Comparison of ENCODE assay signal across 1 cellular context in genomic region chr6:63930848-63931247, GRCh38.
TF ChIP-seq lines count a peak whose summit lies in the region.

No MANE protein-coding gene starts in this region.

TF ChIP-seq in HepG2, 621 proteins besides CTCF, POLR2A, EP300 and RAD21:
- TF ChIP-seq, protein P1, sequence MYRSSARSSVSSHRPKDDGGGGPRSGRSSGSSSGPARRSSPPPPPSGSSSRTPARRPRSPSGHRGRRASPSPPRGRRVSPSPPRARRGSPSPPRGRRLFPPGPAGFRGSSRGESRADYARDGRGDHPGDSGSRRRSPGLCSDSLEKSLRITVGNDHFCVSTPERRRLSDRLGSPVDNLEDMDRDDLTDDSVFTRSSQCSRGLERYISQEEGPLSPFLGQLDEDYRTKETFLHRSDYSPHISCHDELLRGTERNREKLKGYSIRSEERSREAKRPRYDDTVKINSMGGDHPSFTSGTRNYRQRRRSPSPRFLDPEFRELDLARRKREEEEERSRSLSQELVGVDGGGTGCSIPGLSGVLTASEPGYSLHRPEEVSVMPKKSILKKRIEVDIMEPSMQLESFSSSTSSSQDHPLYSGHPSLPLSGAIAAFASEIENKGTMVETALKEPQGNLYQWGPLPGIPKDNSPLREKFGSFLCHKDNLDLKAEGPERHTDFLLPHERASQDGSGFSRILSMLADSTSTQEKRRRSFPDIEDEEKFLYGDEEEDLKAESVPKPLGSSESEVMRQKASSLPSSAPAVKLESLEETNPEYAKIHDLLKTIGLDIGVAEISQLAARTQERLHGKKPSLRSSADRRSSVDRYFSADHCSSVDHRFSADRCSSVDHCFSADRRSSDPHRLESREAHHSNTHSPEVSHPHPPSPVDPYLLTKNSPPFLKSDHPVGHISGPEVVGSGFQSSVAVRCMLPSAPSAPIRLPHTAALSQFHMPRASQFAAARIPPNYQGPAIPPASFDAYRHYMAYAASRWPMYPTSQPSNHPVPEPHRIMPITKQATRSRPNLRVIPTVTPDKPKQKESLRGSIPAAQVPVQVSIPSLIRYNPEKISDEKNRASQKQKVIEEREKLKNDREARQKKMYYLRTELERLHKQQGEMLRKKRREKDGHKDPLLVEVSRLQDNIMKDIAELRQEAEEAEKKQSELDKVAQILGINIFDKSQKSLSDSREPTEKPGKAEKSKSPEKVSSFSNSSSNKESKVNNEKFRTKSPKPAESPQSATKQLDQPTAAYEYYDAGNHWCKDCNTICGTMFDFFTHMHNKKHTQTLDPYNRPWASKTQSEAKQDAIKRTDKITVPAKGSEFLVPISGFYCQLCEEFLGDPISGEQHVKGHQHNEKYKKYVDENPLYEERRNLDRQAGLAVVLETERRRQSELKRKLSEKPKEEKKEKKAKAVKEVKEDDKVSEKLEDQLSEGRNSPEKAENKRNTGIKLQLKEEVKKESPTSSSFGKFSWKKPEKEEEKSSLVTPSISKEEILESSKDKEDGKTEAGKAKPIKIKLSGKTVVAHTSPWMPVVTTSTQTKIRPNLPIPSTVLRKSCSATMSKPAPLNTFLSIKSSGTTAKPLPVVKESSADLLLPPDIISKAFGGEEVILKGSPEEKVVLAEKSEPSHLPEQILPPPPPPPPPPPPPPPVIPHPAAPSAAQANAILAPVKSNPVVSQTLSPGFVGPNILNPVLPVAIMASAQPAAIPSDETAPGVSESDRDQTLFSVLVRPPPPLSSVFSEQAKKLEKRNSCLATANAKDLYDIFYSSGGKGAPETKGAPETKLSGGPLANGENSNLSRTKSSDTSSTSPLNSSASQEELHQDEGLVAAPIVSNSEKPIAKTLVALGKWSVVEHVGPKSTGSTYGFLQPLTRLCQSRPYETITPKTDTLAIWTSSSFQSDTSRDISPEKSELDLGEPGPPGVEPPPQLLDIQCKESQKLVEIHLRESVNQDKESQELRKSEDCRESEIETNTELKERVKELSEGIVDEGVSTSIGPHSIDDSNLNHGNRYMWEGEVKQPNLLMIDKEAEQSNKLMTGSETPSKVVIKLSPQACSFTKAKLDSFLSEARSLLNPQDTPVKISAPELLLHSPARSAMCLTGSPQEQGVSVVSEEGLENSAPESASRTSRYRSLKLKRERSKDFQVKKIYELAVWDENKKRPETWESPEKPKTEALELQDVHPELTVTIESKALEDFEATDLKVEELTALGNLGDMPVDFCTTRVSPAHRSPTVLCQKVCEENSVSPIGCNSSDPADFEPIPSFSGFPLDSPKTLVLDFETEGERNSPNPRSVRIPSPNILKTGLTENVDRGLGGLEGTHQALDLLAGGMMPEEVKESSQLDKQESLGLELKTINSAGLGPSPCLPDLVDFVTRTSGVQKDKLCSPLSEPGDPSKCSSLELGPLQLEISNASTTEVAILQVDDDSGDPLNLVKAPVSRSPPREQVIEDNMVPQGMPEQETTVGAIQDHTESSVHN (CRISPR knock-in tag; IDR thresholded peaks at IDR 0.05) = no peak
- TF ChIP-seq ZNF709 (CRISPR knock-in tag; IDR thresholded peaks at IDR 0.05) (no peak), JDP2 (CRISPR knock-in tag; IDR thresholded peaks at IDR 0.05; ENCODE audit: borderline replicate concordance) (no peak), ZNF781 (CRISPR knock-in tag; IDR thresholded peaks at IDR 0.05; ENCODE audit: borderline replicate concordance, not compliant biosample characterization) (no peak), ZNF780A (CRISPR knock-in tag; IDR thresholded peaks at IDR 0.05) (no peak), CBFB (CRISPR knock-in tag; IDR thresholded peaks at IDR 0.05) (no peak)
- TF ChIP-seq, protein P2, sequence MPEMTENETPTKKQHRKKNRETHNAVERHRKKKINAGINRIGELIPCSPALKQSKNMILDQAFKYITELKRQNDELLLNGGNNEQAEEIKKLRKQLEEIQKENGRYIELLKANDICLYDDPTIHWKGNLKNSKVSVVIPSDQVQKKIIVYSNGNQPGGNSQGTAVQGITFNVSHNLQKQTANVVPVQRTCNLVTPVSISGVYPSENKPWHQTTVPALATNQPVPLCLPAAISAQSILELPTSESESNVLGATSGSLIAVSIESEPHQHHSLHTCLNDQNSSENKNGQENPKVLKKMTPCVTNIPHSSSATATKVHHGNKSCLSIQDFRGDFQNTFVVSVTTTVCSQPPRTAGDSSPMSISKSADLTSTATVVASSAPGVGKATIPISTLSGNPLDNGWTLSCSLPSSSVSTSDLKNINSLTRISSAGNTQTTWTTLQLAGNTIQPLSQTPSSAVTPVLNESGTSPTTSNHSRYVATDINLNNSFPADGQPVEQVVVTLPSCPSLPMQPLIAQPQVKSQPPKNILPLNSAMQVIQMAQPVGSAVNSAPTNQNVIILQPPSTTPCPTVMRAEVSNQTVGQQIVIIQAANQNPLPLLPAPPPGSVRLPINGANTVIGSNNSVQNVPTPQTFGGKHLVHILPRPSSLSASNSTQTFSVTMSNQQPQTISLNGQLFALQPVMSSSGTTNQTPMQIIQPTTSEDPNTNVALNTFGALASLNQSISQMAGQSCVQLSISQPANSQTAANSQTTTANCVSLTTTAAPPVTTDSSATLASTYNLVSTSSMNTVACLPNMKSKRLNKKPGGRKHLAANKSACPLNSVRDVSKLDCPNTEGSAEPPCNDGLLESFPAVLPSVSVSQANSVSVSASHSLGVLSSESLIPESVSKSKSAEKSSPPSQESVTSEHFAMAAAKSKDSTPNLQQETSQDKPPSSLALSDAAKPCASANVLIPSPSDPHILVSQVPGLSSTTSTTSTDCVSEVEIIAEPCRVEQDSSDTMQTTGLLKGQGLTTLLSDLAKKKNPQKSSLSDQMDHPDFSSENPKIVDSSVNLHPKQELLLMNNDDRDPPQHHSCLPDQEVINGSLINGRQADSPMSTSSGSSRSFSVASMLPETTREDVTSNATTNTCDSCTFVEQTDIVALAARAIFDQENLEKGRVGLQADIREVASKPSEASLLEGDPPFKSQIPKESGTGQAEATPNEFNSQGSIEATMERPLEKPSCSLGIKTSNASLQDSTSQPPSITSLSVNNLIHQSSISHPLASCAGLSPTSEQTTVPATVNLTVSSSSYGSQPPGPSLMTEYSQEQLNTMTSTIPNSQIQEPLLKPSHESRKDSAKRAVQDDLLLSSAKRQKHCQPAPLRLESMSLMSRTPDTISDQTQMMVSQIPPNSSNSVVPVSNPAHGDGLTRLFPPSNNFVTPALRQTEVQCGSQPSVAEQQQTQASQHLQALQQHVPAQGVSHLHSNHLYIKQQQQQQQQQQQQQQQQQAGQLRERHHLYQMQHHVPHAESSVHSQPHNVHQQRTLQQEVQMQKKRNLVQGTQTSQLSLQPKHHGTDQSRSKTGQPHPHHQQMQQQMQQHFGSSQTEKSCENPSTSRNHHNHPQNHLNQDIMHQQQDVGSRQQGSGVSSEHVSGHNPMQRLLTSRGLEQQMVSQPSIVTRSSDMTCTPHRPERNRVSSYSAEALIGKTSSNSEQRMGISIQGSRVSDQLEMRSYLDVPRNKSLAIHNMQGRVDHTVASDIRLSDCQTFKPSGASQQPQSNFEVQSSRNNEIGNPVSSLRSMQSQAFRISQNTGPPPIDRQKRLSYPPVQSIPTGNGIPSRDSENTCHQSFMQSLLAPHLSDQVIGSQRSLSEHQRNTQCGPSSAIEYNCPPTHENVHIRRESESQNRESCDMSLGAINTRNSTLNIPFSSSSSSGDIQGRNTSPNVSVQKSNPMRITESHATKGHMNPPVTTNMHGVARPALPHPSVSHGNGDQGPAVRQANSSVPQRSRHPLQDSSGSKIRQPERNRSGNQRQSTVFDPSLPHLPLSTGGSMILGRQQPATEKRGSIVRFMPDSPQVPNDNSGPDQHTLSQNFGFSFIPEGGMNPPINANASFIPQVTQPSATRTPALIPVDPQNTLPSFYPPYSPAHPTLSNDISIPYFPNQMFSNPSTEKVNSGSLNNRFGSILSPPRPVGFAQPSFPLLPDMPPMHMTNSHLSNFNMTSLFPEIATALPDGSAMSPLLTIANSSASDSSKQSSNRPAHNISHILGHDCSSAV (CRISPR knock-in tag; IDR thresholded peaks at IDR 0.05; ENCODE audit: borderline replicate concordance) = no peak
